ENCODE assay signal across 2 cellular contexts in the genomic region with DNA sequence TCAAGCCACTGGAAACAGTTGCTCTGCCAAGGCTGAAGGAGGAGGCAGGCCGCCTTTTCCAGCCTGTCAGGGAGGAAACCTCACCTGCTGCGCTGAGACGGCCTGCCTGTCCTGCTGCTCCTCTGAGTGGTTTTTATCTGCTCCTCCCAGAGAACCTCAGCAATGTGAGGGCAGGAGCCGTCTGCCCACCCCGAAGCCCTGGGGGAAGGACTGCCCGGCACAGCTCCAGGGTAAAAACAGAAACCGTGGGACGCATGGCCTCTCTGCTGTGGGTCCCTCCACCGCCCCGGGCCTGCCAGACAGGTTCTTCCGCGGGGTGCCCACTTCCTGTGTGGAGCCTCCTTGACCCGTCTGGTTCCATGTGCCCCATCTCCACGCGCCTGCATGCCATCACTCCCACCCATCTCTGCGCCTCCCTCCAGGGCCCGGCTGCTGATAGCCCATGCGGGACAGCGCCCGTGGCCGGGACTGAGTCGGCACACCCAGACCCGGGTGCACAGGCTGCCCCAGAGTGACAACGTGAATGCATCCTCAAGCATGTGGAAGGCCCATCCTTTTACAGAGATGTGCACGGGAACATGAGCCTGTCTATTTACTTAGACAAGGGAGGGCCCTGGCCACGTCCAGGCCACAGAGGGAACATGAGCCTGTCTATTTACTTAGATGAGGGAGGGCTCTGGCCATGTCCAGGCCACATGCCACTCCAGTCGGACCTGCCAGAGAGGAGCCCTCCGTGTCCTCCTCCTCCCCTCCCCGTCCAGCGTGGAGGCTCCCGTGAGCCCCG.
TF ChIP-seq lines count a peak whose summit lies in the region.

No MANE protein-coding gene starts in this region.

TF ChIP-seq in GM23338, 12 proteins besides CTCF, POLR2A, EP300 and RAD21:
- TF ChIP-seq JUNB (IDR thresholded peaks at IDR 0.05; ENCODE audit: unreplicated experiment) (no peak), EZH2phosphoT487 (IDR thresholded peaks at IDR 0.05; ENCODE audit: unreplicated experiment) (no peak), POLR2AphosphoS5 (IDR thresholded peaks at IDR 0.05; ENCODE audit: low read depth) (no peak), NANOG (IDR thresholded peaks at IDR 0.05; ENCODE audit: borderline replicate concordance) (no peak), CREB1 (CRISPR knock-in tag; IDR thresholded peaks at IDR 0.05; ENCODE audit: low read depth) (no peak), REST (IDR thresholded peaks at IDR 0.05; ENCODE audit: unreplicated experiment) (no peak), STAT1 (IDR thresholded peaks at IDR 0.05; ENCODE audit: unreplicated experiment) (no peak), ZNF331 (CRISPR knock-in tag; IDR thresholded peaks at IDR 0.05; ENCODE audit: low read depth) (no peak), ZNF114 (CRISPR knock-in tag; IDR thresholded peaks at IDR 0.05) (no peak)
- TF ChIP-seq, protein P1, sequence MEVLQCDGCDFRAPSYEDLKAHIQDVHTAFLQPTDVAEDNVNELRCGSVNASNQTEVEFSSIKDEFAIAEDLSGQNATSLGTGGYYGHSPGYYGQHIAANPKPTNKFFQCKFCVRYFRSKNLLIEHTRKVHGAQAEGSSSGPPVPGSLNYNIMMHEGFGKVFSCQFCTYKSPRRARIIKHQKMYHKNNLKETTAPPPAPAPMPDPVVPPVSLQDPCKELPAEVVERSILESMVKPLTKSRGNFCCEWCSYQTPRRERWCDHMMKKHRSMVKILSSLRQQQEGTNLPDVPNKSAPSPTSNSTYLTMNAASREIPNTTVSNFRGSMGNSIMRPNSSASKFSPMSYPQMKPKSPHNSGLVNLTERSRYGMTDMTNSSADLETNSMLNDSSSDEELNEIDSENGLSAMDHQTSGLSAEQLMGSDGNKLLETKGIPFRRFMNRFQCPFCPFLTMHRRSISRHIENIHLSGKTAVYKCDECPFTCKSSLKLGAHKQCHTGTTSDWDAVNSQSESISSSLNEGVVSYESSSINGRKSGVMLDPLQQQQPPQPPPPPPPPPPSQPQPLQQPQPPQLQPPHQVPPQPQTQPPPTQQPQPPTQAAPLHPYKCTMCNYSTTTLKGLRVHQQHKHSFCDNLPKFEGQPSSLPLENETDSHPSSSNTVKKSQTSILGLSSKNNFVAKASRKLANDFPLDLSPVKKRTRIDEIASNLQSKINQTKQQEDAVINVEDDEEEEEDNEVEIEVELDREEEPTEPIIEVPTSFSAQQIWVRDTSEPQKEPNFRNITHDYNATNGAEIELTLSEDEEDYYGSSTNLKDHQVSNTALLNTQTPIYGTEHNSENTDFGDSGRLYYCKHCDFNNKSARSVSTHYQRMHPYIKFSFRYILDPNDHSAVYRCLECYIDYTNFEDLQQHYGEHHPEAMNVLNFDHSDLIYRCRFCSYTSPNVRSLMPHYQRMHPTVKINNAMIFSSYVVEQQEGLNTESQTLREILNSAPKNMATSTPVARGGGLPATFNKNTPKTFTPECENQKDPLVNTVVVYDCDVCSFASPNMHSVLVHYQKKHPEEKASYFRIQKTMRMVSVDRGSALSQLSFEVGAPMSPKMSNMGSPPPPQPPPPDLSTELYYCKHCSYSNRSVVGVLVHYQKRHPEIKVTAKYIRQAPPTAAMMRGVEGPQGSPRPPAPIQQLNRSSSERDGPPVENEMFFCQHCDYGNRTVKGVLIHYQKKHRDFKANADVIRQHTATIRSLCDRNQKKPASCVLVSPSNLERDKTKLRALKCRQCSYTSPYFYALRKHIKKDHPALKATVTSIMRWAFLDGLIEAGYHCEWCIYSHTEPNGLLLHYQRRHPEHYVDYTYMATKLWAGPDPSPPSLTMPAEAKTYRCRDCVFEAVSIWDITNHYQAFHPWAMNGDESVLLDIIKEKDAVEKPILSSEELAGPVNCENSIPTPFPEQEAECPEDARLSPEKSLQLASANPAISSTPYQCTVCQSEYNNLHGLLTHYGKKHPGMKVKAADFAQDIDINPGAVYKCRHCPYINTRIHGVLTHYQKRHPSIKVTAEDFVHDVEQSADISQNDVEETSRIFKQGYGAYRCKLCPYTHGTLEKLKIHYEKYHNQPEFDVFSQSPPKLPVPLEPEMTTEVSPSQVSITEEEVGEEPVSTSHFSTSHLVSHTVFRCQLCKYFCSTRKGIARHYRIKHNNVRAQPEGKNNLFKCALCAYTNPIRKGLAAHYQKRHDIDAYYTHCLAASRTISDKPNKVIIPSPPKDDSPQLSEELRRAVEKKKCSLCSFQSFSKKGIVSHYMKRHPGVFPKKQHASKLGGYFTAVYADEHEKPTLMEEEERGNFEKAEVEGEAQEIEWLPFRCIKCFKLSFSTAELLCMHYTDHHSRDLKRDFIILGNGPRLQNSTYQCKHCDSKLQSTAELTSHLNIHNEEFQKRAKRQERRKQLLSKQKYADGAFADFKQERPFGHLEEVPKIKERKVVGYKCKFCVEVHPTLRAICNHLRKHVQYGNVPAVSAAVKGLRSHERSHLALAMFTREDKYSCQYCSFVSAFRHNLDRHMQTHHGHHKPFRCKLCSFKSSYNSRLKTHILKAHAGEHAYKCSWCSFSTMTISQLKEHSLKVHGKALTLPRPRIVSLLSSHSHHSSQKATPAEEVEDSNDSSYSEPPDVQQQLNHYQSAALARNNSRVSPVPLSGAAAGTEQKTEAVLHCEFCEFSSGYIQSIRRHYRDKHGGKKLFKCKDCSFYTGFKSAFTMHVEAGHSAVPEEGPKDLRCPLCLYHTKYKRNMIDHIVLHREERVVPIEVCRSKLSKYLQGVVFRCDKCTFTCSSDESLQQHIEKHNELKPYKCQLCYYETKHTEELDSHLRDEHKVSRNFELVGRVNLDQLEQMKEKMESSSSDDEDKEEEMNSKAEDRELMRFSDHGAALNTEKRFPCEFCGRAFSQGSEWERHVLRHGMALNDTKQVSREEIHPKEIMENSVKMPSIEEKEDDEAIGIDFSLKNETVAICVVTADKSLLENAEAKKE (CRISPR knock-in tag; IDR thresholded peaks at IDR 0.05) = no peak

TF ChIP-seq in H1, 55 proteins besides CTCF, POLR2A, EP300 and RAD21:
- TF ChIP-seq KDM5A (IDR thresholded peaks at IDR 0.05; ENCODE audit: low read length) = no peak
- TF ChIP-seq, protein P2, sequence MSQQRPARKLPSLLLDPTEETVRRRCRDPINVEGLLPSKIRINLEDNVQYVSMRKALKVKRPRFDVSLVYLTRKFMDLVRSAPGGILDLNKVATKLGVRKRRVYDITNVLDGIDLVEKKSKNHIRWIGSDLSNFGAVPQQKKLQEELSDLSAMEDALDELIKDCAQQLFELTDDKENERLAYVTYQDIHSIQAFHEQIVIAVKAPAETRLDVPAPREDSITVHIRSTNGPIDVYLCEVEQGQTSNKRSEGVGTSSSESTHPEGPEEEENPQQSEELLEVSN (IDR thresholded peaks at IDR 0.05) = peak; percentile 33; the same call in 1 of the 2 replicates
